ENCODE assay signal across 1 cellular context in genomic region chr17:996554-997344, GRCh38.
TF ChIP-seq lines count a peak whose summit lies in the region.

Gene TIMM22 (plus strand): TSS chr17:997129. CDS start chr17:997143, 14 bp downstream.

TF ChIP-seq in HepG2, 621 proteins besides CTCF, POLR2A, EP300 and RAD21 (continued from another document and continues in another):
- TF ChIP-seq, protein P1, sequence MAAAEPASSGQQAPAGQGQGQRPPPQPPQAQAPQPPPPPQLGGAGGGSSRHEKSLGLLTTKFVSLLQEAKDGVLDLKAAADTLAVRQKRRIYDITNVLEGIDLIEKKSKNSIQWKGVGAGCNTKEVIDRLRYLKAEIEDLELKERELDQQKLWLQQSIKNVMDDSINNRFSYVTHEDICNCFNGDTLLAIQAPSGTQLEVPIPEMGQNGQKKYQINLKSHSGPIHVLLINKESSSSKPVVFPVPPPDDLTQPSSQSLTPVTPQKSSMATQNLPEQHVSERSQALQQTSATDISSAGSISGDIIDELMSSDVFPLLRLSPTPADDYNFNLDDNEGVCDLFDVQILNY (CRISPR knock-in tag; conservative IDR thresholded peaks at IDR 0.05): peak; percentile 64; the same call in 1 of the 2 replicates
- TF ChIP-seq ZSCAN31 (CRISPR knock-in tag; IDR thresholded peaks at IDR 0.05; ENCODE audit: low read depth) (peak; percentile 92), ZNF235 (CRISPR knock-in tag; IDR thresholded peaks at IDR 0.05; ENCODE audit: borderline replicate concordance) (peak; percentile 88; the same call in 1 of the 2 replicates), TGIF2 (CRISPR knock-in tag; IDR thresholded peaks at IDR 0.05) (peak; percentile 92), ZNF549 (CRISPR knock-in tag; IDR thresholded peaks at IDR 0.05) (no peak), PHF8 (CRISPR knock-in tag; IDR thresholded peaks at IDR 0.05) (peak; percentile 97), ELK4 (CRISPR knock-in tag; IDR thresholded peaks at IDR 0.05; ENCODE audit: borderline replicate concordance) (no peak), ZBTB1 (CRISPR knock-in tag; IDR thresholded peaks at IDR 0.05; ENCODE audit: borderline replicate concordance) (no peak; the same call in 1 of the 2 replicates), ZNF7 (CRISPR knock-in tag; IDR thresholded peaks at IDR 0.05) (no peak), CEBPB (IDR thresholded peaks at IDR 0.05; ENCODE audit: borderline replicate concordance, low read depth, low read length) (peak; percentile 67; the same call in 1 of the 2 replicates), CENPX (CRISPR knock-in tag; IDR thresholded peaks at IDR 0.05) (no peak), TARDBP (CRISPR knock-in tag; IDR thresholded peaks at IDR 0.05) (peak; percentile 93), ZNF317 (CRISPR knock-in tag; IDR thresholded peaks at IDR 0.05) (peak; percentile 83), ZFP90 (CRISPR knock-in tag; IDR thresholded peaks at IDR 0.05; ENCODE audit: borderline replicate concordance) (peak; percentile 94; the same call in 1 of the 2 replicates), CENPBD1 (CRISPR knock-in tag; IDR thresholded peaks at IDR 0.05; ENCODE audit: borderline replicate concordance, low read depth) (no peak; the same call in 1 of the 2 replicates), TCF7 (IDR thresholded peaks at IDR 0.05; ENCODE audit: low read depth) (no peak), YEATS4 (CRISPR knock-in tag; IDR thresholded peaks at IDR 0.05; ENCODE audit: borderline replicate concordance) (peak; percentile 97), SAP130 (CRISPR knock-in tag; IDR thresholded peaks at IDR 0.05; ENCODE audit: low read depth) (peak; percentile 88), RFX3 (CRISPR knock-in tag; IDR thresholded peaks at IDR 0.05) (peak; percentile 38), MXI1 (IDR thresholded peaks at IDR 0.05; ENCODE audit: borderline replicate concordance, low read depth, low read length) (peak; percentile 90; the same call in 2 of the 3 replicates), MTERF4 (CRISPR knock-in tag; IDR thresholded peaks at IDR 0.05) (peak; percentile 72), ATF2 (CRISPR knock-in tag; IDR thresholded peaks at IDR 0.05) (peak; percentile 77), REL (CRISPR knock-in tag; conservative IDR thresholded peaks at IDR 0.05) (peak; percentile 95), TP53 (CRISPR knock-in tag; conservative IDR thresholded peaks at IDR 0.05) (no peak; the same call in 1 of the 2 replicates), STAG1 (CRISPR knock-in tag; IDR thresholded peaks at IDR 0.05) (peak; percentile 98), JARID2 (CRISPR knock-in tag; IDR thresholded peaks at IDR 0.05; ENCODE audit: insufficient replicate concordance) (peak; percentile 26), HNF1B (CRISPR knock-in tag; IDR thresholded peaks at IDR 0.05) (peak; percentile 53; the same call in 1 of the 2 replicates), CAMTA2 (CRISPR knock-in tag; IDR thresholded peaks at IDR 0.05; ENCODE audit: borderline replicate concordance) (no peak; the same call in 1 of the 2 replicates), FOXJ3 (CRISPR knock-in tag; IDR thresholded peaks at IDR 0.05; ENCODE audit: borderline replicate concordance) (peak; percentile 57; the same call in 1 of the 2 replicates), ZMAT3 (CRISPR knock-in tag; conservative IDR thresholded peaks at IDR 0.05) (peak; percentile 90), ARHGAP35 (CRISPR knock-in tag; IDR thresholded peaks at IDR 0.05; ENCODE audit: borderline replicate concordance) (0 out of 2 replicates have a peak, but pooled peaks have one; percentile 52), MATR3 (CRISPR knock-in tag; IDR thresholded peaks at IDR 0.05) (no peak), PAWR (CRISPR knock-in tag; IDR thresholded peaks at IDR 0.05; ENCODE audit: borderline replicate concordance) (no peak), MEIS2 (CRISPR knock-in tag; IDR thresholded peaks at IDR 0.05) (peak; percentile 80), ZNF276 (CRISPR knock-in tag; IDR thresholded peaks at IDR 0.05; ENCODE audit: low read depth) (peak; percentile 49; the same call in 1 of the 2 replicates), CCDC6 (CRISPR knock-in tag; IDR thresholded peaks at IDR 0.05) (peak; percentile 84)
- TF ChIP-seq, protein P2, sequence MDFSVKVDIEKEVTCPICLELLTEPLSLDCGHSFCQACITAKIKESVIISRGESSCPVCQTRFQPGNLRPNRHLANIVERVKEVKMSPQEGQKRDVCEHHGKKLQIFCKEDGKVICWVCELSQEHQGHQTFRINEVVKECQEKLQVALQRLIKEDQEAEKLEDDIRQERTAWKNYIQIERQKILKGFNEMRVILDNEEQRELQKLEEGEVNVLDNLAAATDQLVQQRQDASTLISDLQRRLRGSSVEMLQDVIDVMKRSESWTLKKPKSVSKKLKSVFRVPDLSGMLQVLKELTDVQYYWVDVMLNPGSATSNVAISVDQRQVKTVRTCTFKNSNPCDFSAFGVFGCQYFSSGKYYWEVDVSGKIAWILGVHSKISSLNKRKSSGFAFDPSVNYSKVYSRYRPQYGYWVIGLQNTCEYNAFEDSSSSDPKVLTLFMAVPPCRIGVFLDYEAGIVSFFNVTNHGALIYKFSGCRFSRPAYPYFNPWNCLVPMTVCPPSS (IDR thresholded peaks at IDR 0.05): no peak
- TF ChIP-seq, protein P3, sequence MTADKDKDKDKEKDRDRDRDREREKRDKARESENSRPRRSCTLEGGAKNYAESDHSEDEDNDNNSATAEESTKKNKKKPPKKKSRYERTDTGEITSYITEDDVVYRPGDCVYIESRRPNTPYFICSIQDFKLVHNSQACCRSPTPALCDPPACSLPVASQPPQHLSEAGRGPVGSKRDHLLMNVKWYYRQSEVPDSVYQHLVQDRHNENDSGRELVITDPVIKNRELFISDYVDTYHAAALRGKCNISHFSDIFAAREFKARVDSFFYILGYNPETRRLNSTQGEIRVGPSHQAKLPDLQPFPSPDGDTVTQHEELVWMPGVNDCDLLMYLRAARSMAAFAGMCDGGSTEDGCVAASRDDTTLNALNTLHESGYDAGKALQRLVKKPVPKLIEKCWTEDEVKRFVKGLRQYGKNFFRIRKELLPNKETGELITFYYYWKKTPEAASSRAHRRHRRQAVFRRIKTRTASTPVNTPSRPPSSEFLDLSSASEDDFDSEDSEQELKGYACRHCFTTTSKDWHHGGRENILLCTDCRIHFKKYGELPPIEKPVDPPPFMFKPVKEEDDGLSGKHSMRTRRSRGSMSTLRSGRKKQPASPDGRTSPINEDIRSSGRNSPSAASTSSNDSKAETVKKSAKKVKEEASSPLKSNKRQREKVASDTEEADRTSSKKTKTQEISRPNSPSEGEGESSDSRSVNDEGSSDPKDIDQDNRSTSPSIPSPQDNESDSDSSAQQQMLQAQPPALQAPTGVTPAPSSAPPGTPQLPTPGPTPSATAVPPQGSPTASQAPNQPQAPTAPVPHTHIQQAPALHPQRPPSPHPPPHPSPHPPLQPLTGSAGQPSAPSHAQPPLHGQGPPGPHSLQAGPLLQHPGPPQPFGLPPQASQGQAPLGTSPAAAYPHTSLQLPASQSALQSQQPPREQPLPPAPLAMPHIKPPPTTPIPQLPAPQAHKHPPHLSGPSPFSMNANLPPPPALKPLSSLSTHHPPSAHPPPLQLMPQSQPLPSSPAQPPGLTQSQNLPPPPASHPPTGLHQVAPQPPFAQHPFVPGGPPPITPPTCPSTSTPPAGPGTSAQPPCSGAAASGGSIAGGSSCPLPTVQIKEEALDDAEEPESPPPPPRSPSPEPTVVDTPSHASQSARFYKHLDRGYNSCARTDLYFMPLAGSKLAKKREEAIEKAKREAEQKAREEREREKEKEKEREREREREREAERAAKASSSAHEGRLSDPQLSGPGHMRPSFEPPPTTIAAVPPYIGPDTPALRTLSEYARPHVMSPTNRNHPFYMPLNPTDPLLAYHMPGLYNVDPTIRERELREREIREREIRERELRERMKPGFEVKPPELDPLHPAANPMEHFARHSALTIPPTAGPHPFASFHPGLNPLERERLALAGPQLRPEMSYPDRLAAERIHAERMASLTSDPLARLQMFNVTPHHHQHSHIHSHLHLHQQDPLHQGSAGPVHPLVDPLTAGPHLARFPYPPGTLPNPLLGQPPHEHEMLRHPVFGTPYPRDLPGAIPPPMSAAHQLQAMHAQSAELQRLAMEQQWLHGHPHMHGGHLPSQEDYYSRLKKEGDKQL (CRISPR knock-in tag; IDR thresholded peaks at IDR 0.05; ENCODE audit: low read depth): no peak
- TF ChIP-seq, protein P4, sequence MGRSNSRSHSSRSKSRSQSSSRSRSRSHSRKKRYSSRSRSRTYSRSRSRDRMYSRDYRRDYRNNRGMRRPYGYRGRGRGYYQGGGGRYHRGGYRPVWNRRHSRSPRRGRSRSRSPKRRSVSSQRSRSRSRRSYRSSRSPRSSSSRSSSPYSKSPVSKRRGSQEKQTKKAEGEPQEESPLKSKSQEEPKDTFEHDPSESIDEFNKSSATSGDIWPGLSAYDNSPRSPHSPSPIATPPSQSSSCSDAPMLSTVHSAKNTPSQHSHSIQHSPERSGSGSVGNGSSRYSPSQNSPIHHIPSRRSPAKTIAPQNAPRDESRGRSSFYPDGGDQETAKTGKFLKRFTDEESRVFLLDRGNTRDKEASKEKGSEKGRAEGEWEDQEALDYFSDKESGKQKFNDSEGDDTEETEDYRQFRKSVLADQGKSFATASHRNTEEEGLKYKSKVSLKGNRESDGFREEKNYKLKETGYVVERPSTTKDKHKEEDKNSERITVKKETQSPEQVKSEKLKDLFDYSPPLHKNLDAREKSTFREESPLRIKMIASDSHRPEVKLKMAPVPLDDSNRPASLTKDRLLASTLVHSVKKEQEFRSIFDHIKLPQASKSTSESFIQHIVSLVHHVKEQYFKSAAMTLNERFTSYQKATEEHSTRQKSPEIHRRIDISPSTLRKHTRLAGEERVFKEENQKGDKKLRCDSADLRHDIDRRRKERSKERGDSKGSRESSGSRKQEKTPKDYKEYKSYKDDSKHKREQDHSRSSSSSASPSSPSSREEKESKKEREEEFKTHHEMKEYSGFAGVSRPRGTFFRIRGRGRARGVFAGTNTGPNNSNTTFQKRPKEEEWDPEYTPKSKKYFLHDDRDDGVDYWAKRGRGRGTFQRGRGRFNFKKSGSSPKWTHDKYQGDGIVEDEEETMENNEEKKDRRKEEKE (IDR thresholded peaks at IDR 0.05): no peak
- TF ChIP-seq, protein P5, sequence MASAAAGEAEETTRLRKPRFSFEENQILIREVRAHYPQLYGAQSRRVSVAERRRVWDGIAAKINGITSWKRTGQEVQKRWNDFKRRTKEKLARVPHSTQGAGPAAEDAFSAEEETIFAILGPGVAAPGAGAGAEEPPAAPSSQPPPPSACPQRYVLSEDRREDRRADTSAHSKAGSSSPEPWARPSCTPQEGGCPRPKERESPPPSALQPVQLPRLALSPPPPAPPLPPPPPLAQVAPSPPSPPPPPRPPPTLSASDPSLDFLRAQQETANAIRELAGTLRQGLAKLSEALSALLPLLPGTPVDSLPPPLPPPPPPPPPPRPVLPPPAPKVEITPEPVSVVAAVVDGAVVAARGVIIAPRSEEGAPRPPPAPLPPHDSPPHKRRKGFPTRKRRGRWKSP (CRISPR knock-in tag; IDR thresholded peaks at IDR 0.05): peak; percentile 93
